ENCODE assay signal across 28 cellular contexts in the genomic region with DNA sequence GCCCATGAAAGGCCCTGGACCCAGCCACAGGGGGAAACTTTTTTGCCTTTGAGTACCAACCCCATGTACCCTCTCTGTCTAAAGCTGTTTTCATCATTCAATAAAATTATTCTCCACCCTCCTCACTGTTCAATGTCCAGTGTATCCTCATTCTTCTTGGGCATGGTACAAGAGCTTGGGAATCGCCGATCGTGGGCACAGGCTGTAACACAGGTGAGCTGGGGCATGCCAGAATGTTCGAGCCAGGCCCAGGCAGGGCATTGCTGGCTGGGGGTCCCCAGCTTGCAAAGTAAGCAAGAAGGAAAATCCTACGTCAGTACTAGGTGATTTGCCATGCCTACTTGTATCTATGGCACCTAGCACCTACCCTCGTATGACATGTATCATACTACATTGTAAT.
"Had no signal": no experiment of that assay in that cellular context is flagged by ENCODE, and none has a peak within 500 bp of the region (broad histone marks: within the 10 kb centered on the region; RNA-seq: fewer than 3 reads in every experiment).

No MANE protein-coding gene starts in this region.

- H3K27ac ChIP-seq: colonic mucosa, coronary artery, dorsolateral prefrontal cortex, epithelial cell of prostate, esophagus muscularis mucosa, esophagus squamous epithelium, foreskin keratinocyte, gastrocnemius medialis, gastroesophageal sphincter, heart left ventricle, heart right ventricle had no signal

- FAIRE-seq: colon, endometrium, endothelial cell of umbilical vein, frontal cortex had no signal

- H3K36me3 ChIP-seq: colonic mucosa, esophagus muscularis mucosa, esophagus squamous epithelium, gastrocnemius medialis, gastroesophageal sphincter, heart left ventricle, heart right ventricle had no signal

- DNase-seq: colonic mucosa; cortex of kidney; dermis blood vessel endothelial cell; dorsolateral prefrontal cortex; effector CD4-positive, alpha-beta T cell; effector CD8-positive, alpha-beta T cell; effector memory CD4-positive, alpha-beta T cell; effector memory CD8-positive, alpha-beta T cell; endodermal cell; erythroblast; esophagus squamous epithelium; foreskin fibroblast; foreskin keratinocyte; foreskin melanocyte; gastrocnemius medialis; glutamatergic neuron; head of caudate nucleus; heart left ventricle; heart right ventricle had no signal

- ATAC-seq: effector memory CD8-positive, alpha-beta T cell; esophagus mucosa; foreskin keratinocyte; gastrocnemius medialis; gastroesophageal sphincter; heart left ventricle; heart right ventricle had no signal

- H3K9me3 ChIP-seq: colonic mucosa, esophagus muscularis mucosa, esophagus squamous epithelium, gastrocnemius medialis had no signal

- H3K4me1 ChIP-seq: colonic mucosa, esophagus muscularis mucosa, esophagus squamous epithelium, foreskin keratinocyte, gastrocnemius medialis, gastroesophageal sphincter, heart left ventricle, heart right ventricle had no signal

- H3K4me3 ChIP-seq: colonic mucosa, coronary artery, dorsolateral prefrontal cortex, esophagus muscularis mucosa, esophagus squamous epithelium, gastrocnemius medialis, gastroesophageal sphincter, heart left ventricle, heart right ventricle had no signal

- H3K27me3 ChIP-seq: colonic mucosa, dorsolateral prefrontal cortex, esophagus muscularis mucosa, esophagus squamous epithelium, foreskin keratinocyte, gastrocnemius medialis, gastroesophageal sphincter, heart left ventricle, heart right ventricle had no signal
